In genomic region chr22:23401910-23402274, GRCh38 we compare ENCODE assay signal across 8 cellular contexts.
DNase-seq lines count a peak whose midpoint lies in the region; FAIRE-seq and TF ChIP-seq lines count a peak whose summit lies in the region.

No MANE protein-coding gene starts in this region.

- H3K27me3 ChIP-seq in colonic mucosa = no peaks in the 10 kb centered on the region

- DNase-seq in colonic mucosa (peak; percentile 35), frontal cortex (ENCODE audit: low spot score in 2 of 2) (no peak), DMS53 (lab: John Stamatoyannopoulos, UW) (no peak)
- no peak for DNase-seq in T-helper 2 cell treated with Interferon-gamma antibody and Interleukin-4, amounts not matched to agents 5 μg/mL and 100 μg/mL, for 36 hours (ENCODE audit: low spot score)
- DNase-seq in activated effector memory CD4-positive, alpha-beta T cell treated with anti-CD3 and anti-CD28 coated beads, Interleukin-2, amount 50 U/mL, for 16 hours = no peak

- peak overlapping the region; percentile 86 for H3K27ac ChIP-seq in 22Rv1
- no peak overlapping the region for H3K27ac ChIP-seq in colonic mucosa

- intact Hi-C loops in colonic mucosa (cut with DNase I) = loop anchor here (5.0 kb wide), 1 partner anchor 135 kb away; no protein-coding TSS in a partner anchor

- TF ChIP-seq CTCF in 22Rv1 (IDR thresholded peaks at IDR 0.05) (no peak), colonic mucosa (IDR thresholded peaks at IDR 0.05) (no peak), nephron (IDR thresholded peaks at IDR 0.05; ENCODE audit: unreplicated experiment in 3 of 3) (no peak)

- H3K36me3 Mint-ChIP-seq in IgD-negative memory B cell (no peaks in the 10 kb centered on the region), nephron (ENCODE audit: low read depth) (peaks cover 5% of the 10 kb centered on the region)
- no peaks in the 10 kb centered on the region for H3K36me3 Mint-ChIP-seq in T-helper 2 cell treated with Interferon-gamma antibody and Interleukin-4, amounts not matched to agents 5 μg/mL and 100 μg/mL, for 36 hours (ENCODE audit: low read depth)

- peak overlapping the region; percentile 32 for H3K4me3 ChIP-seq in colonic mucosa

- H3K27ac Mint-ChIP-seq in IgD-negative memory B cell = no peak overlapping the region
- peak overlapping the region in 2 of 3 experiments; percentile 48 to 75 for H3K27ac Mint-ChIP-seq in nephron
- no peak overlapping the region for H3K27ac Mint-ChIP-seq in T-helper 2 cell treated with Interferon-gamma antibody and Interleukin-4, amounts not matched to agents 5 μg/mL and 100 μg/mL, for 36 hours

- H3K27me3 Mint-ChIP-seq in IgD-negative memory B cell (no peaks in the 10 kb centered on the region), nephron (ENCODE audit: low read depth) (no peaks in the 10 kb centered on the region)
- no peaks in the 10 kb centered on the region for H3K27me3 Mint-ChIP-seq in T-helper 2 cell treated with Interferon-gamma antibody and Interleukin-4, amounts not matched to agents 5 μg/mL and 100 μg/mL, for 36 hours (ENCODE audit: low read depth)

- peak overlapping the region in 1 of 2 donors; percentile 50 for H3K9ac ChIP-seq in colonic mucosa (ENCODE audit: low read depth in 2 of 2, low read length in 2 of 2)

- peaks cover 0 to 1% (median 0%) of the 10 kb centered on the region in 3 donors for H3K4me1 Mint-ChIP-seq in IgD-negative memory B cell
- no peaks in the 10 kb centered on the region for H3K4me1 Mint-ChIP-seq in nephron
- H3K4me1 Mint-ChIP-seq in T-helper 2 cell treated with Interferon-gamma antibody and Interleukin-4, amounts not matched to agents 5 μg/mL and 100 μg/mL, for 36 hours (ENCODE audit: low read depth) = no peaks in the 10 kb centered on the region

- H3K36me3 ChIP-seq in colonic mucosa = no peaks in the 10 kb centered on the region

- H3K4me1 ChIP-seq in colonic mucosa = no peaks in the 10 kb centered on the region

- no peaks in the 10 kb centered on the region for H3K9me3 ChIP-seq in colonic mucosa

- H3K9me3 Mint-ChIP-seq in IgD-negative memory B cell (no peaks in the 10 kb centered on the region), nephron (no peaks in the 10 kb centered on the region)
- H3K9me3 Mint-ChIP-seq in T-helper 2 cell treated with Interferon-gamma antibody and Interleukin-4, amounts not matched to agents 5 μg/mL and 100 μg/mL, for 36 hours = no peaks in the 10 kb centered on the region

- FAIRE-seq in frontal cortex (lab: Jason Lieb, UNC) = no peak

- H3K4me3 Mint-ChIP-seq in IgD-negative memory B cell = peak overlapping the region in 3 of 4 donors; percentile 47 to 55 (median 55)
- H3K4me3 Mint-ChIP-seq in nephron = peak overlapping the region; percentile 72 to 82 (median 74)
- no peak overlapping the region for H3K4me3 Mint-ChIP-seq in T-helper 2 cell treated with Interferon-gamma antibody and Interleukin-4, amounts not matched to agents 5 μg/mL and 100 μg/mL, for 36 hours

Comparison
In these comparisons a context has a peak if more than half of its experiments do, and no peak if none do; other contexts are left out.
1. H3K27ac Mint-ChIP-seq: peak in nephron (2 of 3); none in IgD-negative memory B cell (0 of 3) and T-helper 2 cell treated with Interferon-gamma antibody and Interleukin-4, amounts not matched to agents 5 μg/mL and 100 μg/mL, for 36 hours (single experiment).